Comparison of ENCODE assay signal across 17 cellular contexts in the genomic region with DNA sequence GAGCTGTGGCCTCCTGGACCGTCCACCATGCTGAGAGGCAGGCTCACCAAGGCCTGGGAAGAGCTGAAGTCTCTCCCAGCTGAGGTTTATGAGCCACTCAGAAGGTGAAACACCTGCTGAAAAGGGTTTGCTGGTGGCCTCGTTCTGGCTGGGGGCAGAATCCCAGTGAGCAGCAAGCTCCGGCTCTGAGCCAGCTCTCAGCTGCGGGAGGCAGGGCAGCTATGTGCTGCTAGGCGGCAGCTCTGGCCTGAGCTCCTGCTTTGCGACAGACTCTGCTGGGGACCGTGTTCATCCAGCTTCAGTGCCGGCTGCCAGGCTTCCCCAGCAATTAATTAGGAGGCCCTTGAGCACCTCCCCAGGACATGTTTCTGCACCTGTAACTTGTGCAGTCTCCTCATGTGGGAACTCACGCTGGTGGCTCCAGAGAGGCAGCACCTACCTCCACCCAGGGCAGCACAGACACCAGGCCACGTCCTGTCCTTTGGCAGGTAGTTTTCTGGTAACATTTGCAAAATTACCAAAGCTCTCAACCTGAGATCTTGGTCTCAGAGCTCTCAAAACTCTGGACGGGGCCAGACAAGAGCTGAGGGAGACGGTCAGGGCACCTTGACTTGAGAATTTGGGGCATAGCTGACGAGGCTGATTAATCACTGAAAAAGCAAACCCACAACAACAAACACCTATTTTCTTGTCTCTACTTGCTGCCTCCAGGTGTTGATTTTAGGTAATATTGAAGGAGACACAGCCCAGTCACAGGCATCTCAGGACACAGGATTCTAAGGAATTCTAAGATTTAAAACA.
DNase-seq lines count a peak whose midpoint lies in the region; ATAC-seq, FAIRE-seq and TF ChIP-seq lines count a peak whose summit lies in the region.
"Had no signal": no experiment of that assay in that cellular context is flagged by ENCODE, and none has a peak within 500 bp of the region (broad histone marks: within the 10 kb centered on the region; RNA-seq: fewer than 3 reads in every experiment).

No MANE protein-coding gene starts in this region.

- H3K9ac ChIP-seq in H1 (replicated peaks in 1 of 4; ENCODE audit: extremely low read depth in 1 of 4, low read depth in 3 of 4, low read length in 3 of 4) = no peak overlapping the region; a peak in 1 of 7 replicates

- DNase-seq in activated naive CD4-positive, alpha-beta T cell treated with anti-CD3 and anti-CD28 coated beads, Interleukin-2, amount 50 U/mL, for 72 hours (ENCODE audit: low spot score in 2 of 2) = no peak
- DNase-seq in activated naive CD4-positive, alpha-beta T cell (lab: John Stamatoyannopoulos, UW) = no peak
- DNase-seq in NCI-H2196 (lab: John Stamatoyannopoulos, UW; ENCODE audit: unreplicated experiment) (peak; percentile 67), H1 (ENCODE audit: low read depth in 1 of 2, low spot score in 2 of 2) (no peak)
- DNase-seq in effector CD8-positive, alpha-beta T cell (lab: John Stamatoyannopoulos, UW) = no peak
- no peak for DNase-seq in effector memory CD8-positive, alpha-beta T cell
- DNase-seq: activated CD4-positive, alpha-beta T cell treated with anti-CD3 and anti-CD28 coated beads for 36 hours; activated T-cell treated with anti-CD3 and anti-CD28 coated beads, Interleukin-2, amount 50 U/mL, for 72 hours; Kasumi-1; NCI-H226; stimulated activated CD4-positive, alpha-beta T cell treated with anti-CD3 and anti-CD28 coated beads, Interleukin-15, amount 100 ng/mL, for 24 hours; tibial artery had no signal

- TF ChIP-seq CTCF in H1 (IDR thresholded peaks at IDR 0.05; ENCODE audit: control extremely low read depth in 1 of 3, insufficient read depth in 1 of 3, low read depth in 1 of 3, low read length in 3 of 3) = no peak

- no peak overlapping the region for H2BK20ac ChIP-seq in H1 (ENCODE audit: low read length)

- H3K18ac ChIP-seq in H1 (ENCODE audit: extremely low read depth, low read length) = peak overlapping the region; percentile 15; the same call in 1 of the 2 replicates

- TF ChIP-seq EP300 in H1 (IDR thresholded peaks at IDR 0.05; ENCODE audit: borderline replicate concordance in 1 of 2, low read depth in 2 of 2, low read length in 2 of 2) = no peak

- H3K9me3 Mint-ChIP-seq in activated naive CD4-positive, alpha-beta T cell treated with anti-CD3 and anti-CD28 coated beads, Interleukin-2, amount 50 U/mL, for 72 hours = peaks cover 4 to 5% of the 10 kb centered on the region in 2 donors
- H3K9me3 Mint-ChIP-seq in effector memory CD8-positive, alpha-beta T cell = peaks cover 0 to 2% of the 10 kb centered on the region in 2 donors
- H3K9me3 Mint-ChIP-seq: activated T-cell treated with anti-CD3 and anti-CD28 coated beads, Interleukin-2, amount 50 U/mL, for 72 hours; memory B cell had no signal

- H4K5ac ChIP-seq in H1 (ENCODE audit: insufficient read length, low read depth, low read length) = no peak overlapping the region

- peaks cover 0 to 16% (median 12%) of the 10 kb centered on the region in 4 experiments; a peak in 4 of 7 replicates for H3K4me1 ChIP-seq in H1 (replicated peaks in 1 of 4; ENCODE audit: control insufficient read depth in 3 of 4, insufficient read depth in 4 of 4, low read length in 3 of 4)
- no peaks in the 10 kb centered on the region for H3K4me1 ChIP-seq in thymus (ENCODE audit: control insufficient read depth, insufficient read depth, low read length)
- H3K4me1 ChIP-seq: tibial artery had no signal

- H3K23me2 ChIP-seq in H1 (ENCODE audit: low read depth, low read length) = 0 out of 2 replicates have a peak, but pooled peaks cover 2% of the 10 kb centered on the region

- 0 out of 2 replicates have a peak overlapping the region, but pooled peaks have one; percentile 49 for H2AFZ ChIP-seq in H1 (ENCODE audit: low read length)

- no peak for TF ChIP-seq POLR2A in H1 (IDR thresholded peaks at IDR 0.05; ENCODE audit: control extremely low read depth in 1 of 2, low read depth in 2 of 2, low read length in 2 of 2)

- TF ChIP-seq RAD21 in H1 (IDR thresholded peaks at IDR 0.05 in 1 of 2, conservative IDR thresholded peaks at IDR 0.05 in 1 of 2; ENCODE audit: low read depth in 2 of 2, low read length in 2 of 2) = no peak; a peak in 1 of 4 replicates

- peak overlapping the region; percentile 40 to 47 for H3K27ac Mint-ChIP-seq in activated naive CD4-positive, alpha-beta T cell treated with anti-CD3 and anti-CD28 coated beads, Interleukin-2, amount 50 U/mL, for 72 hours
- H3K27ac Mint-ChIP-seq in effector memory CD8-positive, alpha-beta T cell = no peak overlapping the region
- H3K27ac Mint-ChIP-seq: activated CD4-positive, alpha-beta T cell treated with anti-CD3 and anti-CD28 coated beads for 36 hours; activated T-cell treated with anti-CD3 and anti-CD28 coated beads, Interleukin-2, amount 50 U/mL, for 72 hours; memory B cell had no signal

- H2BK5ac ChIP-seq in H1 (ENCODE audit: low read depth, low read length) = peak overlapping the region; percentile 81

- peak overlapping the region; percentile 99 for H2AK5ac ChIP-seq in H1 (ENCODE audit: low read depth, low read length)

- H3K4me1 Mint-ChIP-seq in effector memory CD8-positive, alpha-beta T cell (ENCODE audit: low read depth in 2 of 2) = no peaks in the 10 kb centered on the region
- H3K4me1 Mint-ChIP-seq: memory B cell had no signal

- peak overlapping the region; percentile 99; the same call in 1 of the 2 replicates for H2BK12ac ChIP-seq in H1 (ENCODE audit: low read depth, low read length)

- no peak overlapping the region for H2BK120ac ChIP-seq in H1 (replicated peaks; ENCODE audit: low read depth, low read length)

- H3K56ac ChIP-seq in H1 (replicated peaks; ENCODE audit: insufficient read length, low read depth, low read length) = no peak overlapping the region

- peak overlapping the region; percentile 74; the same call in 1 of the 2 replicates for H2BK15ac ChIP-seq in H1 (ENCODE audit: low read length)

- no peak overlapping the region; the same call in 1 of the 2 replicates for H4K8ac ChIP-seq in H1 (ENCODE audit: extremely low read depth, insufficient read depth, low read length)

- peaks cover 0 to 3% of the 10 kb centered on the region in 2 experiments for H4K20me1 ChIP-seq in H1 (replicated peaks in 1 of 2; ENCODE audit: control insufficient read depth in 1 of 2, insufficient read depth in 2 of 2, low read length in 2 of 2)

- H3K4me3 ChIP-seq in H1 (ENCODE audit: extremely low read depth in 1 of 4, insufficient read depth in 2 of 4, low read depth in 3 of 4, low read length in 4 of 4) (no peak overlapping the region), thymus (ENCODE audit: low read length) (no peak overlapping the region)
- H3K4me3 ChIP-seq: dorsolateral prefrontal cortex, tibial artery had no signal

- no peaks in the 10 kb centered on the region for H3K79me1 ChIP-seq in H1 (ENCODE audit: low read depth, low read length)

- H3K14ac ChIP-seq in H1 (ENCODE audit: insufficient read length) = peak overlapping the region; percentile 98

- H3K36me3 ChIP-seq in H1 (ENCODE audit: control insufficient read depth in 2 of 4, insufficient read depth in 4 of 4, low read length in 3 of 4) (peaks cover 0 to 2% (median 0%) of the 10 kb centered on the region in 4 experiments; a peak in 1 of 8 replicates), thymus (ENCODE audit: control insufficient read depth, insufficient read depth) (no peaks in the 10 kb centered on the region)
- H3K36me3 ChIP-seq: tibial artery had no signal

- no peaks in the 10 kb centered on the region for H3K36me3 Mint-ChIP-seq in activated naive CD4-positive, alpha-beta T cell treated with anti-CD3 and anti-CD28 coated beads, Interleukin-2, amount 50 U/mL, for 72 hours
- H3K36me3 Mint-ChIP-seq in effector memory CD8-positive, alpha-beta T cell (ENCODE audit: insufficient read depth) = no peaks in the 10 kb centered on the region
- H3K36me3 Mint-ChIP-seq: memory B cell had no signal

- POLR2A ChIA-PET in H1 (lab: Charles Lee; ENCODE audit: partially characterized antibody) = no interaction called here

- H3K27ac ChIP-seq in H1 (ENCODE audit: low read depth, low read length) (0 out of 2 replicates have a peak overlapping the region, but pooled peaks have one; percentile 12), thymus (ENCODE audit: low read depth) (peak overlapping the region; percentile 58)
- H3K27ac ChIP-seq: dorsolateral prefrontal cortex, tibial artery had no signal

- no peaks in the 10 kb centered on the region for H3K79me2 ChIP-seq in H1 (ENCODE audit: control insufficient read depth in 1 of 2, insufficient read depth in 2 of 2, low read length in 2 of 2)

- H3K4me2 ChIP-seq in H1 (ENCODE audit: insufficient read depth in 1 of 2, low read depth in 2 of 2, low read length in 2 of 2) = no peak overlapping the region

- H3K9me3 ChIP-seq in H1 (ENCODE audit: insufficient read depth in 2 of 2, low read depth in 1 of 2, low read length in 1 of 2) = peaks cover 7 to 18% of the 10 kb centered on the region in 2 experiments; a peak in 3 of 4 replicates
- H3K9me3 ChIP-seq in thymus (ENCODE audit: control insufficient read depth) = peaks cover 1% of the 10 kb centered on the region
- H3K9me3 ChIP-seq: tibial artery had no signal

- H3K27me3 ChIP-seq in H1 (replicated peaks in 1 of 4; ENCODE audit: control insufficient read depth in 3 of 4, extremely low read depth in 1 of 4, insufficient read depth in 3 of 4, low read length in 3 of 4) (no peaks in the 10 kb centered on the region), thymus (ENCODE audit: control insufficient read depth, insufficient read depth) (no peaks in the 10 kb centered on the region)

- no peak overlapping the region for H3K4me3 Mint-ChIP-seq in effector memory CD8-positive, alpha-beta T cell
- H3K4me3 Mint-ChIP-seq: activated CD4-positive, alpha-beta T cell treated with anti-CD3 and anti-CD28 coated beads for 36 hours; activated T-cell treated with anti-CD3 and anti-CD28 coated beads, Interleukin-2, amount 50 U/mL, for 72 hours; memory B cell had no signal

- no peak overlapping the region for H3K23ac ChIP-seq in H1 (ENCODE audit: insufficient read length)

- ATAC-seq in activated naive CD4-positive, alpha-beta T cell treated with anti-CD3 and anti-CD28 coated beads, Interleukin-2, amount 50 U/mL, for 72 hours = no peak
- ATAC-seq in GM21515 (IDR thresholded peaks at IDR 0.05; ENCODE audit: unreplicated experiment) = no peak
- ATAC-seq in effector memory CD8-positive, alpha-beta T cell (replicated peaks) = no peak
- ATAC-seq: activated CD4-positive, alpha-beta T cell treated with anti-CD3 and anti-CD28 coated beads for 36 hours had no signal

- H4K91ac ChIP-seq in H1 (replicated peaks; ENCODE audit: insufficient read length, low read length) = peak overlapping the region; percentile 83

- WGBS in H1 (ENCODE audit: extremely low coverage in 1 of 2, insufficient coverage in 1 of 2, insufficient read length in 1 of 2, insufficient replicate concordance in 2 of 2, low coverage in 1 of 2, low lambda C conversion rate in 2 of 2, missing lambda C conversion rate in 1 of 2), 2 experiments = 80% methylated on average over 10 of the region's 13 CpGs; no CpG with 5 or more reads in 1 of the 2 experiments
- WGBS in thymus = 70% methylated on average over 13 of the region's 13 CpGs

- FAIRE-seq in H1 (lab: Jason Lieb, UNC) = no peak
- FAIRE-seq: A204.1 had no signal

- CTCF ChIA-PET in H1 (lab: Charles Lee; ENCODE audit: partially characterized antibody) = interaction anchor here (0.6 to 3.0 kb wide), 8 partner anchors 11 to 327 kb away, joined by 3 to 15 read pairs (median 3); no protein-coding TSS in a partner anchor

- peak overlapping the region; percentile 97 for H3K4ac ChIP-seq in H1 (replicated peaks; ENCODE audit: insufficient read length, low read depth, low read length)

- no peaks in the 10 kb centered on the region for H3K27me3 Mint-ChIP-seq in effector memory CD8-positive, alpha-beta T cell
- H3K27me3 Mint-ChIP-seq: activated CD4-positive, alpha-beta T cell treated with anti-CD3 and anti-CD28 coated beads for 36 hours had no signal

Comparison
In these comparisons a context has a peak if more than half of its experiments do, and no peak if none do; other contexts are left out.
1. H3K27ac Mint-ChIP-seq: peak in activated naive CD4-positive, alpha-beta T cell treated with anti-CD3 and anti-CD28 coated beads, Interleukin-2, amount 50 U/mL, for 72 hours (2 of 2); none in effector memory CD8-positive, alpha-beta T cell (0 of 2).